8 cellular contexts compared by ENCODE assay signal in the genomic region with DNA sequence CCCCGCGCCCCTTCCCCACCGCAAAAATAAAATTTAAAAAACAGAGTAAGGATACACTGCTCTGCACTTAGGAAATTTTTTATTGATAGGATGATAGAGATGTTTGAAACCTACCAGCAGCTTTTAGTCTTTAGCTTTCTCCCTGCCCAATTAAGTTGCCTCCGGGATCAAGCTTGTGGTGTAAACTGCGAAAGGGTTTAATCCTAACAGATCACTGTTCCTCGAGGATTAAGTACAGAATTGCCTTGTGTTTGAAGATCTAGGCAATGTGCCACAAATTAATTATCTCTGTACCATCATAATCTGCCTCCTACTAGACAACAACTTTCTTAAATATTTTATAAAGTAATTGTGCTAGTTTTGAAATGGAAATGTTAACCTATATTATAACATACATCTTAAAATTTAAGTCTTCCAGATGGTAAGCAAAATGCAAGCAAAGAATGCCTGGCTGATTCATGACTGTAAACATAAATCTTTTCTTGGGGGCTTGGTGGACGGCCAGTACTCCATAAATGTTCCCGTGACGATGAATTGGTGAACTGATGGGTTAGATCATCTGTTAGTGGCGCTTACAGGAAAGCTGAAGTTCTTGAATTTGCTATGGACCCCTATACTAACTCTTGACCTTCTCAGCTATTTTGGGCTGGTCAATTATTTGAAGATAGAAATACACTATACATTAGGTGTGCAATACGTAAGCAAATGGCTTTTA. TPM values are rescaled to one million over a fixed set of nuclear protein-coding genes. Genes with fewer than 3 reads are reported as not detected.
A peak's percentile ranks its signal among the peaks of the same experiment; 100 is the strongest.
DNase-seq lines count a peak whose midpoint lies in the region; ATAC-seq and TF ChIP-seq lines count a peak whose summit lies in the region.

No MANE protein-coding gene starts in this region.

- H2AFZ ChIP-seq in trophoblast cell (ENCODE audit: insufficient read depth, low read length, poor library complexity) = no peak overlapping the region

- no peak for DNase-seq in CD4-positive, alpha-beta memory T cell
- no peak for DNase-seq in central memory CD8-positive, alpha-beta T cell (ENCODE audit: low spot score in 2 of 2)
- no peak for DNase-seq in nephron progenitor cell
- DNase-seq in trophoblast cell = no peak
- DNase-seq in glomerular visceral epithelial cell (ENCODE audit: extremely low spot score) = no peak
- DNase-seq in ecto neural progenitor cell (ENCODE audit: low spot score) = no peak

- no peak overlapping the region for H3K4me2 ChIP-seq in trophoblast cell (ENCODE audit: low read length)

- intact Hi-C loops in CD4-positive, alpha-beta memory T cell (cut with micrococcal nuclease) = no loop called here

- no peak overlapping the region for H3K27ac Mint-ChIP-seq in CD4-positive, alpha-beta memory T cell
- H3K27ac Mint-ChIP-seq in central memory CD8-positive, alpha-beta T cell (ENCODE audit: low read depth) = no peak overlapping the region
- no peak overlapping the region for H3K27ac Mint-ChIP-seq in nephron progenitor cell

- no peaks in the 10 kb centered on the region for H3K36me3 Mint-ChIP-seq in CD4-positive, alpha-beta memory T cell
- H3K36me3 Mint-ChIP-seq in central memory CD8-positive, alpha-beta T cell (ENCODE audit: insufficient read depth) = no peaks in the 10 kb centered on the region
- H3K36me3 Mint-ChIP-seq in nephron progenitor cell (ENCODE audit: low read depth) = no peaks in the 10 kb centered on the region

- no peaks in the 10 kb centered on the region for H3K9me3 Mint-ChIP-seq in CD4-positive, alpha-beta memory T cell
- H3K9me3 Mint-ChIP-seq in central memory CD8-positive, alpha-beta T cell = no peaks in the 10 kb centered on the region
- H3K9me3 Mint-ChIP-seq in nephron progenitor cell = peaks cover 6% of the 10 kb centered on the region

- H3K9me3 ChIP-seq in CD4-positive, alpha-beta memory T cell (ENCODE audit: control insufficient read depth in 1 of 2, low read length in 2 of 2) = no peaks in the 10 kb centered on the region
- H3K9me3 ChIP-seq in HUES64 (ENCODE audit: insufficient read depth, low read depth, low read length) = 0 out of 2 replicates have a peak, but pooled peaks cover 3% of the 10 kb centered on the region
- H3K9me3 ChIP-seq in trophoblast cell (ENCODE audit: insufficient read depth, low read depth, low read length) = no peaks in the 10 kb centered on the region

- no peak overlapping the region for H3K14ac ChIP-seq in trophoblast cell (ENCODE audit: low read length)

- no peak overlapping the region for H2BK5ac ChIP-seq in trophoblast cell (ENCODE audit: low read depth, low read length, poor library complexity)

- no peak overlapping the region for H4K12ac ChIP-seq in trophoblast cell (ENCODE audit: low read depth, low read length)

- H3K27me3 ChIP-seq in CD4-positive, alpha-beta memory T cell (ENCODE audit: insufficient read depth, low read length) = peaks cover 4% of the 10 kb centered on the region
- peaks cover 33% of the 10 kb centered on the region for H3K27me3 ChIP-seq in HUES64 (ENCODE audit: insufficient read depth, low read length)
- H3K27me3 ChIP-seq in trophoblast cell (ENCODE audit: insufficient read depth, low read length) = peaks cover 11% of the 10 kb centered on the region

- H3K4me1 Mint-ChIP-seq in CD4-positive, alpha-beta memory T cell = peaks cover 9 to 17% (median 12%) of the 10 kb centered on the region in 4 donors
- peaks cover 8% of the 10 kb centered on the region for H3K4me1 Mint-ChIP-seq in central memory CD8-positive, alpha-beta T cell
- H3K4me1 Mint-ChIP-seq in nephron progenitor cell = peaks cover 24% of the 10 kb centered on the region

- POLR2A ChIA-PET in CD4-positive, alpha-beta memory T cell (lab: Charles Lee; ENCODE audit: partially characterized antibody) = interaction anchor here (0.9 to 2.0 kb wide), 5 partner anchors 10 to 278 kb away, joined by 3 to 11 read pairs (median 4); no protein-coding TSS in a partner anchor

- peak overlapping the region; percentile 75 to 90 (median 85) for H3K4me3 Mint-ChIP-seq in CD4-positive, alpha-beta memory T cell
- peak overlapping the region; percentile 86 for H3K4me3 Mint-ChIP-seq in central memory CD8-positive, alpha-beta T cell
- peak overlapping the region; percentile 88 for H3K4me3 Mint-ChIP-seq in nephron progenitor cell

- no peaks in the 10 kb centered on the region for H3K79me2 ChIP-seq in trophoblast cell (ENCODE audit: control insufficient read depth, insufficient read depth, low read length, poor library complexity)

- H2AK5ac ChIP-seq in trophoblast cell (ENCODE audit: low read length) = no peak overlapping the region

- H3K9ac ChIP-seq in HUES64 (ENCODE audit: low read depth, low read length) (peak overlapping the region; percentile 29; the same call in 1 of the 2 replicates), trophoblast cell (ENCODE audit: low read length) (no peak overlapping the region)

- no peak overlapping the region for H2BK120ac ChIP-seq in trophoblast cell (ENCODE audit: insufficient read depth, low read length, poor library complexity)

- H3K79me1 ChIP-seq in trophoblast cell (ENCODE audit: low read length) = no peaks in the 10 kb centered on the region

- no peak overlapping the region for H2BK12ac ChIP-seq in trophoblast cell (ENCODE audit: low read length)

- no peaks in the 10 kb centered on the region for H3K36me3 ChIP-seq in CD4-positive, alpha-beta memory T cell (ENCODE audit: insufficient read depth, low read length)
- H3K36me3 ChIP-seq in HUES64 (ENCODE audit: insufficient read depth, low read length) (no peaks in the 10 kb centered on the region), trophoblast cell (ENCODE audit: control insufficient read depth in 1 of 2, insufficient read depth in 2 of 2, low read length in 2 of 2) (no peaks in the 10 kb centered on the region)

- peak overlapping the region in 1 of 2 donors; percentile 46 for H3K4me3 ChIP-seq in CD4-positive, alpha-beta memory T cell (ENCODE audit: low read length in 2 of 2)
- H3K4me3 ChIP-seq in HUES64 (ENCODE audit: low read length) = peak overlapping the region; percentile 71
- H3K4me3 ChIP-seq in trophoblast cell (ENCODE audit: low read depth, low read length) = no peak overlapping the region

- TF ChIP-seq CTCF in nephron progenitor cell (IDR thresholded peaks at IDR 0.05) = no peak

- no peak overlapping the region for H3K23ac ChIP-seq in trophoblast cell (ENCODE audit: low read length)

- H4K91ac ChIP-seq in trophoblast cell (ENCODE audit: low read depth, low read length) = no peak overlapping the region

- H3K4me1 ChIP-seq in CD4-positive, alpha-beta memory T cell (ENCODE audit: insufficient read depth, low read length) = peaks cover 15% of the 10 kb centered on the region
- H3K4me1 ChIP-seq in HUES64 (ENCODE audit: insufficient read depth, low read length) (peaks cover 15% of the 10 kb centered on the region), trophoblast cell (ENCODE audit: control insufficient read depth in 1 of 2, insufficient read depth in 2 of 2, low read length in 2 of 2) (peaks cover 3 to 4% of the 10 kb centered on the region in 2 experiments)

- ATAC-seq in central memory CD8-positive, alpha-beta T cell (replicated peaks; ENCODE audit: extremely low read depth, poor library complexity, severe bottlenecking) = no peak
- ATAC-seq in HG03439 (IDR thresholded peaks at IDR 0.05; ENCODE audit: unreplicated experiment) = no peak

- H3K18ac ChIP-seq in trophoblast cell (ENCODE audit: low read length) = no peak overlapping the region

- H3K27ac ChIP-seq in CD4-positive, alpha-beta memory T cell (ENCODE audit: low read depth, low read length) = no peak overlapping the region
- H3K27ac ChIP-seq in HUES64 (ENCODE audit: low read depth, low read length) = no peak overlapping the region
- no peak overlapping the region for H3K27ac ChIP-seq in trophoblast cell (ENCODE audit: low read depth, low read length)

- 92% methylated on average over 7 of the region's 11 CpGs for WGBS in HUES64
- no CpG with 5 or more reads among the region's 11 CpGs for WGBS in trophoblast cell (ENCODE audit: extremely low coverage, insufficient coverage, insufficient read length)

- H3K27me3 Mint-ChIP-seq in CD4-positive, alpha-beta memory T cell = peaks cover 0 to 7% of the 10 kb centered on the region in 2 donors
- H3K27me3 Mint-ChIP-seq in central memory CD8-positive, alpha-beta T cell = peaks cover 43% of the 10 kb centered on the region
- peaks cover 27% of the 10 kb centered on the region for H3K27me3 Mint-ChIP-seq in nephron progenitor cell (ENCODE audit: low read depth, poor library complexity)

- no peak overlapping the region for H3K4ac ChIP-seq in trophoblast cell (ENCODE audit: low read depth, low read length)

- no peak overlapping the region for H4K8ac ChIP-seq in trophoblast cell (ENCODE audit: low read depth, low read length)

- CTCF ChIA-PET in CD4-positive, alpha-beta memory T cell (lab: Charles Lee; ENCODE audit: partially characterized antibody) = interaction anchor here (0.5 to 1.8 kb wide), 7 partner anchors 7 to 268 kb away, joined by 3 to 6 read pairs (median 4); no protein-coding TSS in a partner anchor

RNA-seq across cellular contexts. Expression of a gene that starts 58.0 kb away (rescaled TPM):
- total RNA-seq in CD4-positive, alpha-beta memory T cell = 1 to 10 TPM; 4.3 to 4.6 TPM
- 1 to 10 TPM; 2.3 to 3.6 TPM for polyA plus RNA-seq in CD4-positive, alpha-beta memory T cell
- 3.1 TPM for polyA plus RNA-seq in HUES64 (2013, experiment 1 of 2)
- polyA plus RNA-seq in HUES64 (2013, experiment 2 of 2) = 2.7 TPM
- polyA plus RNA-seq in trophoblast cell (2013) = 37.1 and 39.9 TPM in 2 replicates
